Comparison of ENCODE assay signal across 14 cellular contexts in genomic region chr5:33235824-33236223, GRCh38.
DNase-seq lines count a peak whose midpoint lies in the region; ATAC-seq and TF ChIP-seq lines count a peak whose summit lies in the region.
"Had no signal": no experiment of that assay in that cellular context is flagged by ENCODE, and none has a peak within 500 bp of the region (broad histone marks: within the 10 kb centered on the region; RNA-seq: fewer than 3 reads in every experiment).

No MANE protein-coding gene starts in this region.

- H3K4me3 ChIP-seq in CD4-positive, alpha-beta memory T cell (ENCODE audit: low read length in 2 of 2), result no peak overlapping the region
- H3K4me3 ChIP-seq: pancreas, Peyer's patch had no signal

- no peaks in the 10 kb centered on the region for H3K9me3 Mint-ChIP-seq in CD4-positive, alpha-beta memory T cell
- H3K9me3 Mint-ChIP-seq in nephron progenitor cell, result no peaks in the 10 kb centered on the region
- H3K9me3 Mint-ChIP-seq: stimulated activated naive CD8-positive, alpha-beta T cell treated with anti-CD3 and anti-CD28 coated beads, Interleukin-15, Interleukin-2, amounts not matched to agents 100 ng/mL and 50 ng/mL, for 24 hours had no signal

- H3K27me3 ChIP-seq in CD4-positive, alpha-beta memory T cell (ENCODE audit: insufficient read depth, low read length), result no peaks in the 10 kb centered on the region
- H3K27me3 ChIP-seq: pancreas, Peyer's patch had no signal

- no peaks in the 10 kb centered on the region for H3K36me3 ChIP-seq in CD4-positive, alpha-beta memory T cell (ENCODE audit: insufficient read depth, low read length)
- H3K36me3 ChIP-seq: pancreas, Peyer's patch had no signal

- H3K27ac Mint-ChIP-seq in CD4-positive, alpha-beta memory T cell, result peak overlapping the region in 2 of 7 donors; percentile 6 to 59
- H3K27ac Mint-ChIP-seq in T-helper 17 cell (no peak overlapping the region), nephron progenitor cell (no peak overlapping the region)
- H3K27ac Mint-ChIP-seq: stimulated activated naive CD8-positive, alpha-beta T cell treated with anti-CD3 and anti-CD28 coated beads, Interleukin-15, Interleukin-2, amounts not matched to agents 100 ng/mL and 50 ng/mL, for 24 hours had no signal

- no peaks in the 10 kb centered on the region for H3K27me3 Mint-ChIP-seq in CD4-positive, alpha-beta memory T cell
- H3K27me3 Mint-ChIP-seq in T-helper 17 cell (no peaks in the 10 kb centered on the region), nephron progenitor cell (ENCODE audit: low read depth, poor library complexity) (peaks cover 5% of the 10 kb centered on the region)
- H3K27me3 Mint-ChIP-seq: stimulated activated naive CD8-positive, alpha-beta T cell treated with anti-CD3 and anti-CD28 coated beads, Interleukin-15, Interleukin-2, amounts not matched to agents 100 ng/mL and 50 ng/mL, for 24 hours had no signal

- H3K4me1 ChIP-seq in CD4-positive, alpha-beta memory T cell (ENCODE audit: insufficient read depth, low read length), result peaks cover 4% of the 10 kb centered on the region
- H3K4me1 ChIP-seq: pancreas, Peyer's patch had no signal

- no peak overlapping the region for H3K27ac ChIP-seq in CD4-positive, alpha-beta memory T cell (ENCODE audit: low read depth, low read length)
- H3K27ac ChIP-seq: pancreas, Peyer's patch had no signal

- intact Hi-C loops in CD4-positive, alpha-beta memory T cell (cut with micrococcal nuclease), result no loop called here

- H3K4me3 Mint-ChIP-seq in CD4-positive, alpha-beta memory T cell, result peak overlapping the region in 6 of 8 donors; percentile 0 to 45 (median 3)
- H3K4me3 Mint-ChIP-seq in T-helper 17 cell (no peak overlapping the region), nephron progenitor cell (no peak overlapping the region)
- H3K4me3 Mint-ChIP-seq: stimulated activated naive CD8-positive, alpha-beta T cell treated with anti-CD3 and anti-CD28 coated beads, Interleukin-15, Interleukin-2, amounts not matched to agents 100 ng/mL and 50 ng/mL, for 24 hours had no signal

- no peaks in the 10 kb centered on the region for H3K36me3 Mint-ChIP-seq in CD4-positive, alpha-beta memory T cell
- no peaks in the 10 kb centered on the region for H3K36me3 Mint-ChIP-seq in T-helper 17 cell (ENCODE audit: low read depth)
- H3K36me3 Mint-ChIP-seq in nephron progenitor cell (ENCODE audit: low read depth), result no peaks in the 10 kb centered on the region

- TF ChIP-seq CTCF in nephron progenitor cell (IDR thresholded peaks at IDR 0.05), result no peak

- ATAC-seq in GM18868 (IDR thresholded peaks at IDR 0.05; ENCODE audit: unreplicated experiment) (peak; percentile 56), HG02885 (IDR thresholded peaks at IDR 0.05; ENCODE audit: poor library complexity, unreplicated experiment) (peak; percentile 81), T-helper 17 cell (peak; percentile 49), HG03045 (IDR thresholded peaks at IDR 0.05; ENCODE audit: unreplicated experiment) (no peak)
- ATAC-seq: pancreas had no signal

- DNase-seq in CD4-positive, alpha-beta memory T cell, result peak in 2 of 5 donors; percentile 14 to 38
- DNase-seq in T-helper 17 cell, result no peak
- no peak for DNase-seq in nephron progenitor cell
- DNase-seq in EL, result no peak
- no peak for DNase-seq in CD1c-positive myeloid dendritic cell (ENCODE audit: extremely low spot score)
- DNase-seq: activated T-cell treated with anti-CD3 and anti-CD28 coated beads, Interleukin-2, amount 50 U/mL, for 1 hour; mesendoderm; pancreas; Peyer's patch; T-helper 9 cell had no signal

- H3K9me3 ChIP-seq in CD4-positive, alpha-beta memory T cell (ENCODE audit: control insufficient read depth in 1 of 2, low read length in 2 of 2), result no peaks in the 10 kb centered on the region
- no peaks in the 10 kb centered on the region for H3K9me3 ChIP-seq in T-helper 17 cell (ENCODE audit: control insufficient read depth, low read length, poor library complexity, severe bottlenecking)
- H3K9me3 ChIP-seq: pancreas, Peyer's patch had no signal

- H3K4me1 Mint-ChIP-seq in CD4-positive, alpha-beta memory T cell, result peaks cover 0 to 7% (median 4%) of the 10 kb centered on the region in 4 donors
- no peaks in the 10 kb centered on the region for H3K4me1 Mint-ChIP-seq in T-helper 17 cell
- peaks cover 7% of the 10 kb centered on the region for H3K4me1 Mint-ChIP-seq in nephron progenitor cell

- POLR2A ChIA-PET in CD4-positive, alpha-beta memory T cell (lab: Charles Lee; ENCODE audit: partially characterized antibody), result no interaction called here

- CTCF ChIA-PET in CD4-positive, alpha-beta memory T cell (lab: Charles Lee; ENCODE audit: partially characterized antibody), result no interaction called here

Comparison
In these comparisons a context has a peak if more than half of its experiments do, and no peak if none do; other contexts are left out.
1. H3K4me3 Mint-ChIP-seq: peak in CD4-positive, alpha-beta memory T cell (6 of 8); none in T-helper 17 cell (single experiment) and nephron progenitor cell (single experiment).